ENCODE assay signal across 27 cellular contexts in the genomic region with DNA sequence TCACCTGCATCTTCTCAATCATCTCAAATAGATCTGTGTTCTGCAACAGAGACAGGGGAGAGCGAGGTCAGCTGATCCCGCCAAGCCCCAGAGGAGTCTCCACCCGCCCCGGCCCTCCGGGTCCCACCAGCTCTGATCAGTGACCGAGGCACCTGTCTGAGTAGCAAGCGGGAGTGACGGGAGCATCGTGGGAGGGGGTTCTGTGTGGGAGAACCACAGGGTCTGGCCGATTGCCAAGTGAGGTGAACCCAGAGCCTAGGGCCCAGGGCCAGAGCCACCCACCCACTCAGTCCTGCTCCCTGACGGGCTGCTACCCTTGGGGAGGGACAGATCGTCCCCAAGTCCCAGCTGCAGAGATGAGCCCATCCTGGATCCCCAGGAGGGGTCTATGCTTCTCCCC. TPM values are rescaled to one million over a fixed set of nuclear protein-coding genes. Genes with fewer than 3 reads are reported as not detected.
A peak's percentile ranks its signal among the peaks of the same experiment; 100 is the strongest.
DNase-seq lines count a peak whose midpoint lies in the region; ATAC-seq and TF ChIP-seq lines count a peak whose summit lies in the region.
"Had no signal": no experiment of that assay in that cellular context is flagged by ENCODE, and none has a peak within 500 bp of the region (broad histone marks: within the 10 kb centered on the region; RNA-seq: fewer than 3 reads in every experiment).

No MANE protein-coding gene starts in this region.

- peaks cover 32% of the 10 kb centered on the region for H3K27me3 Mint-ChIP-seq in CD8-positive, alpha-beta T cell (ENCODE audit: low read depth)

- DNase-seq in DMS79 treated with DMSO at 0.1 percent for 48 hours (lab: John Stamatoyannopoulos, UW) (peak; percentile 28), DMS79 (lab: John Stamatoyannopoulos, UW) (no peak), NCI-H1092 treated with DMSO at 0.1 percent for 48 hours (lab: John Stamatoyannopoulos, UW) (peak; percentile 26), left lung (no peak), transverse colon (no peak), NCI-H226 (no peak)
- DNase-seq in CD8-positive, alpha-beta T cell = no peak
- DNase-seq: 8988T; activated CD4-positive, alpha-beta T cell treated with anti-CD3 and anti-CD28 coated beads for 4 hours; activated naive CD8-positive, alpha-beta T cell treated with anti-CD3 and anti-CD28 coated beads for 36 hours; activated T-cell treated with anti-CD3 and anti-CD28 coated beads for 4 hours; CD4-positive, alpha-beta T cell; cerebellar nuclear complex; DMS 273 treated with DMSO at 0.1 percent for 48 hours; KG1; NCI-H1436 treated with DMSO at 0.1 percent for 48 hours; NCI-H2107; NCI-H510A treated with DMSO at 0.1 percent for 48 hours; NK-92 treated with Interleukin-12 subunit alpha and Interleukin-12 subunit beta, amount 100 ng/mL, for 24 hours; PC-3; spleen had no signal

- in situ Hi-C loops in transverse colon (cut with MboI; ENCODE audit: low pct_ligation_motif_present in 1 of 4, low pct_unique_long_range_greater_than_20kb in 1 of 4, low sequenced_read_pairs in 3 of 4) = no loop called here

- H3K4me1 ChIP-seq in left lung = peaks cover 0 to 8% of the 10 kb centered on the region in 2 donors
- H3K4me1 ChIP-seq in transverse colon = peaks cover 0 to 15% (median 11%) of the 10 kb centered on the region in 4 donors
- no peaks in the 10 kb centered on the region for H3K4me1 ChIP-seq in CD8-positive, alpha-beta T cell (ENCODE audit: insufficient read depth, low read length)

- TF ChIP-seq POLR2A in transverse colon (IDR thresholded peaks at IDR 0.05) = no peak

- intact Hi-C loops in left lung (cut with DNase I) = no loop called here
- intact Hi-C loops in transverse colon (cut with DNase I; ENCODE audit: low total_unique reads) = no loop called here
- intact Hi-C loops in CD8-positive, alpha-beta T cell (cut with DNase I, micrococcal nuclease) = no loop called here

- ATAC-seq in left lung (no peak), HG03457 (IDR thresholded peaks at IDR 0.05; ENCODE audit: unreplicated experiment) (no peak)
- no peak for ATAC-seq in CD8-positive, alpha-beta T cell
- ATAC-seq: gastroesophageal sphincter; natural killer cell treated with Interleukin-12 subunit alpha and Interleukin-12 subunit beta and Interleukin-15 and Interleukin-18, amount 100 ng/mL, for 72 hours; PC-3 had no signal

- H3K36me3 Mint-ChIP-seq in CD8-positive, alpha-beta T cell = no peaks in the 10 kb centered on the region
- H3K36me3 Mint-ChIP-seq: activated naive CD8-positive, alpha-beta T cell treated with anti-CD3 and anti-CD28 coated beads for 36 hours; natural killer cell treated with Interleukin-12 subunit alpha and Interleukin-12 subunit beta and Interleukin-15 and Interleukin-18, amount 100 ng/mL, for 72 hours had no signal

- no peak overlapping the region for H3K27ac Mint-ChIP-seq in CD8-positive, alpha-beta T cell
- H3K27ac Mint-ChIP-seq: activated naive CD8-positive, alpha-beta T cell treated with anti-CD3 and anti-CD28 coated beads for 36 hours; CD4-positive, alpha-beta T cell; natural killer cell treated with Interleukin-12 subunit alpha and Interleukin-12 subunit beta and Interleukin-15 and Interleukin-18, amount 100 ng/mL, for 72 hours had no signal

- H3K27ac ChIP-seq in left lung (no peak overlapping the region), transverse colon (no peak overlapping the region)
- H3K27ac ChIP-seq in CD8-positive, alpha-beta T cell (ENCODE audit: low read depth, low read length) = no peak overlapping the region
- H3K27ac ChIP-seq: gastroesophageal sphincter, parathyroid adenoma, right atrium auricular region, spleen had no signal

- H3K4me1 Mint-ChIP-seq in CD8-positive, alpha-beta T cell (ENCODE audit: low read depth) = peaks cover 8% of the 10 kb centered on the region

- no peaks in the 10 kb centered on the region for H3K9me3 Mint-ChIP-seq in CD8-positive, alpha-beta T cell
- H3K9me3 Mint-ChIP-seq: activated naive CD8-positive, alpha-beta T cell treated with anti-CD3 and anti-CD28 coated beads for 36 hours; CD4-positive, alpha-beta T cell; natural killer cell treated with Interleukin-12 subunit alpha and Interleukin-12 subunit beta and Interleukin-15 and Interleukin-18, amount 100 ng/mL, for 72 hours had no signal

- POLR2A ChIA-PET in CD8-positive, alpha-beta T cell (lab: Charles Lee) = no interaction called here

- no peak for TF ChIP-seq CTCF in left lung (IDR thresholded peaks at IDR 0.05)
- no peak for TF ChIP-seq CTCF in transverse colon (IDR thresholded peaks at IDR 0.05)
- no peak for TF ChIP-seq CTCF in CD8-positive, alpha-beta T cell (IDR thresholded peaks at IDR 0.05)

- no peak overlapping the region for H3K4me3 Mint-ChIP-seq in CD8-positive, alpha-beta T cell
- H3K4me3 Mint-ChIP-seq: activated naive CD8-positive, alpha-beta T cell treated with anti-CD3 and anti-CD28 coated beads for 36 hours; CD4-positive, alpha-beta T cell; natural killer cell treated with Interleukin-12 subunit alpha and Interleukin-12 subunit beta and Interleukin-15 and Interleukin-18, amount 100 ng/mL, for 72 hours had no signal

- H3K9me3 ChIP-seq in left lung (no peaks in the 10 kb centered on the region), transverse colon (no peaks in the 10 kb centered on the region)
- H3K9me3 ChIP-seq in CD8-positive, alpha-beta T cell (ENCODE audit: low read length) = no peaks in the 10 kb centered on the region
- H3K9me3 ChIP-seq: gastroesophageal sphincter, right atrium auricular region, spleen had no signal

- H3K36me3 ChIP-seq in left lung (no peaks in the 10 kb centered on the region), transverse colon (no peaks in the 10 kb centered on the region)
- H3K36me3 ChIP-seq in CD8-positive, alpha-beta T cell (ENCODE audit: insufficient read depth, low read length) = no peaks in the 10 kb centered on the region
- H3K36me3 ChIP-seq: gastroesophageal sphincter, right atrium auricular region, spleen had no signal

- no peak for TF ChIP-seq EP300 in transverse colon (IDR thresholded peaks at IDR 0.05; ENCODE audit: low read depth)

- H3K27me3 ChIP-seq in left lung (peaks cover 5 to 62% of the 10 kb centered on the region in 2 donors), transverse colon (peaks cover 13% of the 10 kb centered on the region)
- no peaks in the 10 kb centered on the region for H3K27me3 ChIP-seq in CD8-positive, alpha-beta T cell (ENCODE audit: insufficient read depth, low read length)
- H3K27me3 ChIP-seq: right atrium auricular region had no signal

- CTCF ChIA-PET in CD8-positive, alpha-beta T cell (lab: Charles Lee) = no interaction called here

- H3K4me3 ChIP-seq in left lung (peak overlapping the region; percentile 4 to 32), transverse colon (peak overlapping the region in 3 of 4 donors; percentile 2 to 50 (median 46))
- no peak overlapping the region for H3K4me3 ChIP-seq in CD8-positive, alpha-beta T cell (ENCODE audit: low read depth, low read length)
- H3K4me3 ChIP-seq: gastroesophageal sphincter, right atrium auricular region, spleen had no signal

- WGBS in transverse colon (ENCODE audit: low coverage in 1 of 2), 2 donors = 73% methylated on average over 12 of the region's 12 CpGs; no CpG with 5 or more reads in 1 of the 2 donors

RNA-seq across cellular contexts. Expression of gene RAP1GAP, which starts 49.1 kb away (rescaled TPM):
- total RNA-seq in left lung = 10 to 100 TPM; 20.7 to 44.2 TPM
- 10 to 100 TPM; 14.1 to 37.4 (median 28.8) TPM for total RNA-seq in transverse colon
- under 1 TPM; 0.19 to 0.31 TPM for total RNA-seq in CD8-positive, alpha-beta T cell
- total RNA-seq: dermis microvascular lymphatic vessel endothelial cell had no signal

Comparison
In these comparisons a context has a peak if more than half of its experiments do, and no peak if none do; other contexts are left out.
1. DNase-seq: peak in DMS79 treated with DMSO at 0.1 percent for 48 hours (single experiment) and NCI-H1092 treated with DMSO at 0.1 percent for 48 hours (single experiment); none in DMS79 (single experiment), left lung (0 of 2), transverse colon (single experiment), NCI-H226 (single experiment) and CD8-positive, alpha-beta T cell (0 of 7).
2. RNA of gene RAP1GAP, which starts 49.1 kb away (total RNA-seq): 20.7 to 44.2 TPM in left lung and 14.1 to 37.4 TPM in transverse colon; 0.19 to 0.31 TPM in CD8-positive, alpha-beta T cell; every median in the first group is over 10 times any median in the second.